In genomic region chr4:79923290-79923689, GRCh38 we compare ENCODE assay signal across 2 cellular contexts.
TF ChIP-seq lines count a peak whose summit lies in the region.

No MANE protein-coding gene starts in this region.

TF ChIP-seq in GM23338, 12 proteins besides CTCF, POLR2A, EP300 and RAD21:
- peak; percentile 23; the same call in 1 of the 2 replicates for TF ChIP-seq NANOG (IDR thresholded peaks at IDR 0.05; ENCODE audit: borderline replicate concordance)
- no peak for TF ChIP-seq ZNF462 (CRISPR knock-in tag; IDR thresholded peaks at IDR 0.05)
- peak; percentile 28 for TF ChIP-seq REST (IDR thresholded peaks at IDR 0.05; ENCODE audit: unreplicated experiment)
- no peak for TF ChIP-seq POLR2AphosphoS5 (IDR thresholded peaks at IDR 0.05; ENCODE audit: low read depth)
TF ChIP-seq in GM23338: peak in this region for 2.

TF ChIP-seq in H1, 55 proteins besides CTCF, POLR2A, EP300 and RAD21:
- TF ChIP-seq E2F6 (IDR thresholded peaks at IDR 0.05) (no peak), POU5F1 (IDR thresholded peaks at IDR 0.05; ENCODE audit: low read depth, low read length) (no peak), HDAC2 (IDR thresholded peaks at IDR 0.05; ENCODE audit: borderline replicate concordance in 1 of 2, low read depth in 2 of 2, low read length in 2 of 2) (no peak), TEAD4 (IDR thresholded peaks at IDR 0.05; ENCODE audit: low read depth, low read length) (no peak), SIX5 (IDR thresholded peaks at IDR 0.05; ENCODE audit: low read depth, low read length) (no peak), BRCA1 (IDR thresholded peaks at IDR 0.05; ENCODE audit: low read depth, low read length) (no peak), JUND (IDR thresholded peaks at IDR 0.05; ENCODE audit: low read length) (no peak), KDM1A (IDR thresholded peaks at IDR 0.05; ENCODE audit: borderline replicate concordance, low read length) (no peak), USF2 (IDR thresholded peaks at IDR 0.05; ENCODE audit: low read length) (no peak), EGR1 (IDR thresholded peaks at IDR 0.05; ENCODE audit: borderline replicate concordance, low read depth, low read length) (no peak), JUN (IDR thresholded peaks at IDR 0.05; ENCODE audit: low read depth, low read length) (no peak), SP1 (IDR thresholded peaks at IDR 0.05; ENCODE audit: low read depth, low read length) (no peak), POLR2AphosphoS5 (IDR thresholded peaks at IDR 0.05; ENCODE audit: low read depth, low read length) (no peak), GTF2F1 (IDR thresholded peaks at IDR 0.05; ENCODE audit: borderline replicate concordance, low read depth, low read length) (no peak)
TF ChIP-seq in H1: peak in this region for 0.
